In genomic region chr21:34693192-34693810, GRCh38 we compare ENCODE assay signal across 8 cellular contexts. TPM values are rescaled to one million over a fixed set of nuclear protein-coding genes. Genes with fewer than 3 reads are reported as not detected.
DNase-seq lines count a peak whose midpoint lies in the region; ATAC-seq and TF ChIP-seq lines count a peak whose summit lies in the region.

No MANE protein-coding gene starts in this region.

- intact Hi-C loops in CD8-positive, alpha-beta T cell (cut with DNase I, micrococcal nuclease) = loop anchor here (1.0 to 5.0 kb wide), 4 partner anchors 708 to 1419 kb away; no protein-coding TSS in a partner anchor

- H3K36me3 ChIP-seq in CD8-positive, alpha-beta T cell (ENCODE audit: insufficient read depth, low read length) = no peaks in the 10 kb centered on the region
- no peaks in the 10 kb centered on the region for H3K36me3 ChIP-seq in H7 (replicated peaks; ENCODE audit: control insufficient read depth, insufficient read depth, low read length)
- H3K36me3 ChIP-seq in parathyroid adenoma (ENCODE audit: control insufficient read depth, insufficient read depth, low read length) = no peaks in the 10 kb centered on the region

- no peaks in the 10 kb centered on the region for H3K36me3 Mint-ChIP-seq in CD8-positive, alpha-beta T cell
- H3K36me3 Mint-ChIP-seq in activated CD4-positive, alpha-beta memory T cell treated with anti-CD3 and anti-CD28 coated beads, Interleukin-2, amount 10 ng/mL, durations not matched to agents 7 days and 5 days (ENCODE audit: low read depth) = no peaks in the 10 kb centered on the region

- CTCF ChIA-PET in CD8-positive, alpha-beta T cell (lab: Charles Lee) = interaction anchor here (0.6 to 2.9 kb wide), 40 partner anchors 9 to 1342 kb away, joined by 3 to 30 read pairs (median 3); no protein-coding TSS in a partner anchor
- CTCF ChIA-PET in activated CD4-positive, alpha-beta memory T cell treated with anti-CD3 and anti-CD28 coated beads, Interleukin-2, amount 10 ng/mL, durations not matched to agents 7 days and 5 days (lab: Charles Lee) = interaction anchor here (0.7 to 3.4 kb wide), 15 partner anchors 9 to 1156 kb away, joined by 3 to 19 read pairs (median 4); no protein-coding TSS in a partner anchor

- no peaks in the 10 kb centered on the region for H3K9me3 ChIP-seq in CD8-positive, alpha-beta T cell (ENCODE audit: low read length)
- H3K9me3 ChIP-seq in parathyroid adenoma (ENCODE audit: control insufficient read depth, low read length) = no peaks in the 10 kb centered on the region

- TF ChIP-seq CTCF in CD8-positive, alpha-beta T cell (IDR thresholded peaks at IDR 0.05) = peak; percentile 79
- peak; percentile 57 for TF ChIP-seq CTCF in parathyroid adenoma (IDR thresholded peaks at IDR 0.05)

- H3K79me2 ChIP-seq in parathyroid adenoma = no peaks in the 10 kb centered on the region

- H3K9ac ChIP-seq in parathyroid adenoma = no peak overlapping the region

- no peak overlapping the region for H3K4me3 Mint-ChIP-seq in CD8-positive, alpha-beta T cell
- H3K4me3 Mint-ChIP-seq in activated CD4-positive, alpha-beta memory T cell treated with anti-CD3 and anti-CD28 coated beads, Interleukin-2, amount 10 ng/mL, durations not matched to agents 7 days and 5 days = no peak overlapping the region

- no peak overlapping the region for H3K4me3 ChIP-seq in CD8-positive, alpha-beta T cell (ENCODE audit: low read depth, low read length)
- H3K4me3 ChIP-seq in H7 (ENCODE audit: insufficient read depth, low read depth, low read length) (no peak overlapping the region), parathyroid adenoma (ENCODE audit: low read depth, low read length) (no peak overlapping the region)

- H3K4me1 Mint-ChIP-seq in CD8-positive, alpha-beta T cell (ENCODE audit: low read depth) = no peaks in the 10 kb centered on the region
- H3K4me1 Mint-ChIP-seq in activated CD4-positive, alpha-beta memory T cell treated with anti-CD3 and anti-CD28 coated beads, Interleukin-2, amount 10 ng/mL, durations not matched to agents 7 days and 5 days = peaks cover 7% of the 10 kb centered on the region

- H3K4me2 ChIP-seq in parathyroid adenoma (ENCODE audit: low read length) = no peak overlapping the region

- ATAC-seq in CD8-positive, alpha-beta T cell = no peak
- ATAC-seq in HG02884 (IDR thresholded peaks at IDR 0.05; ENCODE audit: unreplicated experiment) (no peak), GM21529 (IDR thresholded peaks at IDR 0.05; ENCODE audit: unreplicated experiment) (no peak)

- no peaks in the 10 kb centered on the region for H3K27me3 ChIP-seq in CD8-positive, alpha-beta T cell (ENCODE audit: insufficient read depth, low read length)
- H3K27me3 ChIP-seq in H7 (ENCODE audit: control insufficient read depth, insufficient read depth, low read length) (no peaks in the 10 kb centered on the region), parathyroid adenoma (ENCODE audit: control insufficient read depth, insufficient read depth, low read length) (no peaks in the 10 kb centered on the region)

- POLR2A ChIA-PET in CD8-positive, alpha-beta T cell (lab: Charles Lee) = no interaction called here
- POLR2A ChIA-PET in activated CD4-positive, alpha-beta memory T cell treated with anti-CD3 and anti-CD28 coated beads, Interleukin-2, amount 10 ng/mL, durations not matched to agents 7 days and 5 days (lab: Charles Lee) = interaction anchor here (0.6 kb wide), 1 partner anchor 14 kb away, joined by 3 read pairs; no protein-coding TSS in a partner anchor

- H3K27ac ChIP-seq in CD8-positive, alpha-beta T cell (ENCODE audit: low read depth, low read length) = no peak overlapping the region
- no peak overlapping the region for H3K27ac ChIP-seq in parathyroid adenoma

- DNase-seq in CD8-positive, alpha-beta T cell = peak in 6 of 7 experiments; percentile 15 to 59 (median 40)
- peak; percentile 71 for DNase-seq in H7
- DNase-seq in NCI-H510A treated with DMSO at 0.1 percent for 48 hours (lab: John Stamatoyannopoulos, UW) = peak; percentile 69
- peak; percentile 49 for DNase-seq in activated CD4-positive, alpha-beta memory T cell treated with anti-CD3 and anti-CD28 coated beads, Interleukin-2, amount 10 ng/mL, durations not matched to agents 7 days and 5 days
- DNase-seq in fibroblast of the conjunctiva (ENCODE audit: low read depth) = peak; percentile 59

- peaks cover 15% of the 10 kb centered on the region for H3K27me3 Mint-ChIP-seq in CD8-positive, alpha-beta T cell (ENCODE audit: low read depth)
- H3K27me3 Mint-ChIP-seq in activated CD4-positive, alpha-beta memory T cell treated with anti-CD3 and anti-CD28 coated beads, Interleukin-2, amount 10 ng/mL, durations not matched to agents 7 days and 5 days = peaks cover 37% of the 10 kb centered on the region

- no peaks in the 10 kb centered on the region for H3K4me1 ChIP-seq in CD8-positive, alpha-beta T cell (ENCODE audit: insufficient read depth, low read length)
- no peaks in the 10 kb centered on the region for H3K4me1 ChIP-seq in parathyroid adenoma

- no peaks in the 10 kb centered on the region for H3K9me3 Mint-ChIP-seq in CD8-positive, alpha-beta T cell
- no peaks in the 10 kb centered on the region for H3K9me3 Mint-ChIP-seq in activated CD4-positive, alpha-beta memory T cell treated with anti-CD3 and anti-CD28 coated beads, Interleukin-2, amount 10 ng/mL, durations not matched to agents 7 days and 5 days

- H3K27ac Mint-ChIP-seq in CD8-positive, alpha-beta T cell = no peak overlapping the region
- no peak overlapping the region for H3K27ac Mint-ChIP-seq in activated CD4-positive, alpha-beta memory T cell treated with anti-CD3 and anti-CD28 coated beads, Interleukin-2, amount 10 ng/mL, durations not matched to agents 7 days and 5 days

- no peak overlapping the region for H2AFZ ChIP-seq in parathyroid adenoma

RNA-seq across cellular contexts. Expression of gene CLIC6, which starts 24.5 kb away (rescaled TPM):
- under 1 TPM; 0.08 to 0.16 TPM for total RNA-seq in CD8-positive, alpha-beta T cell
- total RNA-seq in H7 (2014; rRNA removed; shearing (Covaris generic)) = 0.59 and 0.78 TPM in 2 replicates
- under 1 TPM in 1 of 2 experiments, not detected in 1; 0.08 TPM for total RNA-seq in activated CD4-positive, alpha-beta memory T cell treated with anti-CD3 and anti-CD28 coated beads, Interleukin-2, amount 10 ng/mL, durations not matched to agents 7 days and 5 days
